ENCODE assay signal across 10 cellular contexts in the genomic region with DNA sequence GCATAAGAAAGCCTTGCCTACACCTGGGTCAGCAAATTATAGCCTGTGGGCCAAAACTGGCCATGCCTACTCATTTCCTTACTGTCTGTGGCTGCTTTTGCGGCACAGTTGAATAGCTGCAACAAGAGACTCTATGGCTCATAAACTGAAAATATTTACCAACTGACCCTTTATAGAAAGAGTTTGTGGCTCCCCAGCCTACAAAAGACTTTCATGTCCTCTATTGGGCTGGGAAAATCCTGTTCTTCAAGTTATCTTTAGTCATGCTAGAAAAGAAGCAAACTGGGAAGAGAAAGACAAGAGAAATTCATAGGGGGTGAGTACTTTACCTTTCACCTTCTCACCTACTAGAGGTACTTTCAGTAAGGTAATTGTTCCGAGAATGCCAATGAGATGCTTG.
A peak's percentile ranks its signal among the peaks of the same experiment; 100 is the strongest.
DNase-seq lines count a peak whose midpoint lies in the region; ATAC-seq, FAIRE-seq and TF ChIP-seq lines count a peak whose summit lies in the region.
"Had no signal": no experiment of that assay in that cellular context is flagged by ENCODE, and none has a peak within 500 bp of the region (broad histone marks: within the 10 kb centered on the region; RNA-seq: fewer than 3 reads in every experiment).

No MANE protein-coding gene starts in this region.

- no peak overlapping the region for H3K4me2 ChIP-seq in OCI-LY7 (ENCODE audit: low read length)
- H3K4me2 ChIP-seq: BLaER1 had no signal

- H3K36me3 Mint-ChIP-seq in activated naive CD8-positive, alpha-beta T cell treated with anti-CD3 and anti-CD28 coated beads for 36 hours, result peaks cover 30% of the 10 kb centered on the region

- no TSS peak for BruUV-seq in OCI-LY7 (replicated peaks; lab: Mats Ljungman, UMichigan)

- H3K79me2 ChIP-seq in OCI-LY7 (ENCODE audit: insufficient read depth, low read depth, low read length), result no peaks in the 10 kb centered on the region

- no peaks in the 10 kb centered on the region for H3K27me3 Mint-ChIP-seq in activated naive CD8-positive, alpha-beta T cell treated with anti-CD3 and anti-CD28 coated beads for 36 hours

- H3K9me3 Mint-ChIP-seq in activated naive CD8-positive, alpha-beta T cell treated with anti-CD3 and anti-CD28 coated beads for 36 hours, result peaks cover 7% of the 10 kb centered on the region

- H3K27ac ChIP-seq in OCI-LY7 (ENCODE audit: low read depth, low read length, poor library complexity, severe bottlenecking) (no peak overlapping the region), ascending aorta (no peak overlapping the region)
- H3K27ac ChIP-seq: BLaER1, spleen had no signal

- no peak for TF ChIP-seq CTCF in OCI-LY7 (conservative IDR thresholded peaks at IDR 0.05; ENCODE audit: low read length)
- TF ChIP-seq CTCF in ascending aorta (IDR thresholded peaks at IDR 0.05), result no peak

- FAIRE-seq in GM19239 (lab: Jason Lieb, UNC), result peak; percentile 58

- H3K4me3 Mint-ChIP-seq in activated naive CD8-positive, alpha-beta T cell treated with anti-CD3 and anti-CD28 coated beads for 36 hours, result peak overlapping the region; percentile 47

- H3K27me3 ChIP-seq in ascending aorta, result no peaks in the 10 kb centered on the region
- H3K27me3 ChIP-seq: BLaER1, spleen had no signal

- H3K36me3 ChIP-seq in OCI-LY7 (ENCODE audit: insufficient read depth, low read length) (no peaks in the 10 kb centered on the region), ascending aorta (peaks cover 22 to 26% of the 10 kb centered on the region in 2 donors)

- H3K9me2 ChIP-seq in OCI-LY7 (ENCODE audit: insufficient read depth, low read length), result no peaks in the 10 kb centered on the region

- POLR2A ChIA-PET in OCI-LY7 (lab: Charles Lee), result interaction anchor here (0.9 to 1.4 kb wide), 3 partner anchors 8 to 94 kb away, joined by 4 to 10 read pairs (median 5); no protein-coding TSS in a partner anchor

- H3K9me3 ChIP-seq in OCI-LY7 (ENCODE audit: low read length) (no peaks in the 10 kb centered on the region), ascending aorta (no peaks in the 10 kb centered on the region)
- H3K9me3 ChIP-seq: BLaER1, spleen had no signal

- peaks cover 40% of the 10 kb centered on the region for H3K4me1 Mint-ChIP-seq in activated naive CD8-positive, alpha-beta T cell treated with anti-CD3 and anti-CD28 coated beads for 36 hours

- peak overlapping the region; percentile 75 for H3K27ac Mint-ChIP-seq in activated naive CD8-positive, alpha-beta T cell treated with anti-CD3 and anti-CD28 coated beads for 36 hours

- H4K20me1 ChIP-seq in OCI-LY7 (ENCODE audit: insufficient read depth, low read length), result no peaks in the 10 kb centered on the region
- H4K20me1 ChIP-seq: BLaER1 had no signal

- intact Hi-C loops in OCI-LY7 (cut with micrococcal nuclease; ENCODE audit: unreplicated experiment), result no loop called here
- intact Hi-C loops in ascending aorta (cut with DNase I), result no loop called here

- H2AFZ ChIP-seq in OCI-LY7 (ENCODE audit: low read length), result no peak overlapping the region

- H3K4me1 ChIP-seq in OCI-LY7 (ENCODE audit: insufficient read depth, low read length, poor library complexity, severe bottlenecking) (peaks cover 6% of the 10 kb centered on the region), ascending aorta (no peaks in the 10 kb centered on the region)
- H3K4me1 ChIP-seq: BLaER1 had no signal

- peak; percentile 82 for ATAC-seq in HG03095 (IDR thresholded peaks at IDR 0.05; ENCODE audit: unreplicated experiment)

- H3K4me3 ChIP-seq in OCI-LY7 (ENCODE audit: low read depth, low read length, poor library complexity, severe bottlenecking) (no peak overlapping the region), ascending aorta (no peak overlapping the region)
- H3K4me3 ChIP-seq: BLaER1, spleen had no signal

- peak; percentile 83 for DNase-seq in A172 (ENCODE audit: low spot score)
- DNase-seq in GM19239 (ENCODE audit: insufficient read length, low spot score), result no peak
- no peak for DNase-seq in activated naive CD8-positive, alpha-beta T cell treated with anti-CD3 and anti-CD28 coated beads for 36 hours
- no peak for DNase-seq in AG08395 (ENCODE audit: low spot score)
- no peak for DNase-seq in OCI-LY7 (ENCODE audit: low spot score)
- no peak for DNase-seq in inferior parietal cortex (ENCODE audit: extremely low spot score)
- no peak for DNase-seq in ascending aorta (ENCODE audit: low spot score in 2 of 2)
- DNase-seq: spleen had no signal

- CTCF ChIA-PET in OCI-LY7 (lab: Charles Lee; ENCODE audit: unreplicated experiment), result no interaction called here
